29 cellular contexts compared by ENCODE assay signal in genomic region chr1:188402986-188403385, GRCh38.
"Had no signal": no experiment of that assay in that cellular context is flagged by ENCODE, and none has a peak within 500 bp of the region (broad histone marks: within the 10 kb centered on the region; RNA-seq: fewer than 3 reads in every experiment).

No MANE protein-coding gene starts in this region.

- H3K27me3 ChIP-seq: body of pancreas had no signal

- H3K27ac ChIP-seq: body of pancreas, epithelial cell of prostate, VCaP had no signal

- H3K4me1 ChIP-seq: body of pancreas had no signal

- DNase-seq: activated CD4-positive, alpha-beta T cell treated with anti-CD3 and anti-CD28 coated beads for 48 hours; activated CD4-positive, alpha-beta T cell treated with anti-CD3 and anti-CD28 coated beads, Interleukin-2, amount 50 U/mL, for 1 hour; activated CD4-positive, alpha-beta T cell treated with anti-CD3 and anti-CD28 coated beads, Interleukin-2, amount 50 U/mL, for 48 hours; activated CD8-positive, alpha-beta memory T cell treated with anti-CD3 and anti-CD28 coated beads for 24 hours; activated CD8-positive, alpha-beta T cell treated with anti-CD3 and anti-CD28 coated beads for 36 hours; activated effector memory CD4-positive, alpha-beta T cell treated with Interleukin-2 at 50 U/mL for 16 hours; activated gamma-delta T cell treated with Interleukin-2 at 50 U/mL for 16 hours; activated naive CD4-positive, alpha-beta T cell treated with anti-CD3 and anti-CD28 coated beads, Interleukin-2, amount 50 U/mL, for 16 hours; activated naive CD4-positive, alpha-beta T cell treated with Interleukin-2 at 50 U/mL for 16 hours; activated T-cell treated with anti-CD3 and anti-CD28 coated beads, Interleukin-2, amount 50 U/mL, for 4 hours; amygdala; aorta; body of pancreas; caudate nucleus; cortex of kidney; dermis blood vessel endothelial cell; effector CD4-positive, alpha-beta T cell; foreskin fibroblast; head of caudate nucleus; T-helper 2 cell had no signal

- FAIRE-seq: colon, endometrium, endothelial cell of umbilical vein, frontal cortex had no signal

- ATAC-seq: activated CD8-positive, alpha-beta T cell treated with anti-CD3 and anti-CD28 coated beads for 36 hours; activated T-cell treated with anti-CD3 and anti-CD28 coated beads, Interleukin-2, amount 50 U/mL, for 4 hours; activated T-helper 17 cell treated with anti-CD3 and anti-CD28 coated beads, Interleukin-2, amount 50 U/mL, for 72 hours; body of pancreas; esophagus mucosa; WTC11 had no signal

- H3K4me3 ChIP-seq: body of pancreas had no signal

- H3K9me3 ChIP-seq: body of pancreas had no signal
